9 cellular contexts compared by ENCODE assay signal in the genomic region with DNA sequence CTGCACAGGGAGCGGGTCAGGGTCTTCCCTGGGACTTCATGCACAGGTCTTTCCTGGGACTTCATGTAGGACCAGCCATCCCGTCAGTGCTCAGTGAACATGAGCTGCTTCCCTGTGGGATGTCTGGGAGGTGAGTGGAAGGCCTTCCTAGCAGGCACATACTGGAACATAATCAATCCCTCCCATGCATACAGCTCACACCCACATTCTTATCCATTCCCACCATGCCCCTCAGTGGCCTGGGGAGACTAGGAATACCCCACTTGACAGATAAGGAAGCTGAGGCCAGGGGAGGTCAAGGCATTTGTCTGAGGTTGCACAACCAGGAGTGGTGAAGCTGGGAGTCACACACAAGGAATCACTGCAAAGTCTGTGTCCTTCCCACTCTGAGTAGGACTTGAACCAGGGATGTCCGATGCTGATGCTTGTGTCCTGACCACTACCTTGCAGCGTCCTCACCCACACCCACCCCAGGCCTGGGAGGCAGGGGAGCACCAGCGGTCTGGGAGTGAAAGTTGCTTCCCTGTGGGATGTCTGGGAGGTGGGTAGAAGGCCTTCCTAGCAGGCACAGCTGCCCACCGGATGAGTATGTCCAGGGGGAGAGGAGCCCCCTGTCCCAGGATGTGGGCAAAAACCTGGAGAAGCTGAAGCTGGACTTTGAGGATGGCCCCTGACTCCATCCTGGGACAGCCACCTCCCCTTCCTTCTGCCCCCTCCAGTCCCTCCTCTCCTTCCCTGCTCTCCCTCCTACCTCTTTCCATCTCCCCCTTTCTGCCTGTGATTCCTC. TPM values are rescaled to one million over a fixed set of nuclear protein-coding genes. Genes with fewer than 3 reads are reported as not detected.
DNase-seq lines count a peak whose midpoint lies in the region; ATAC-seq and TF ChIP-seq lines count a peak whose summit lies in the region.
"Had no signal": no experiment of that assay in that cellular context is flagged by ENCODE, and none has a peak within 500 bp of the region (broad histone marks: within the 10 kb centered on the region; RNA-seq: fewer than 3 reads in every experiment).

No MANE protein-coding gene starts in this region.

- H3K36me3 Mint-ChIP-seq in dendritic cell treated with granulocyte-macrophage colony-stimulating factor and Interleukin-4, amounts not matched to agents 40 ng/mL and 50 ng/mL, for 4 days (ENCODE audit: low read depth) = peaks cover 7% of the 10 kb centered on the region
- H3K36me3 Mint-ChIP-seq in natural killer cell treated with Interleukin-12 subunit alpha and Interleukin-12 subunit beta and Interleukin-15 and Interleukin-18, amount 100 ng/mL, for 72 hours = peaks cover 25% of the 10 kb centered on the region

- peak overlapping the region; percentile 92 for H3K4me3 ChIP-seq in AG09309 (ENCODE audit: control insufficient read depth, low read depth, low read length)
- no peak overlapping the region for H3K4me3 ChIP-seq in KMS-11 (IDR thresholded peaks at IDR 0.05; ENCODE audit: insufficient read depth, low read depth, low read length)

- no peaks in the 10 kb centered on the region for H3K79me2 ChIP-seq in KMS-11 (ENCODE audit: insufficient read depth, low read depth)

- no peak for ATAC-seq in natural killer cell treated with Interleukin-12 subunit alpha and Interleukin-12 subunit beta and Interleukin-15 and Interleukin-18, amount 100 ng/mL, for 72 hours
- ATAC-seq in HG02938 (IDR thresholded peaks at IDR 0.05; ENCODE audit: unreplicated experiment) = no peak

- peaks cover 21% of the 10 kb centered on the region for H3K4me1 ChIP-seq in KMS-11 (ENCODE audit: low read depth, poor library complexity, severe bottlenecking)

- H3K27ac ChIP-seq in KMS-11 = no peak overlapping the region

- H3K36me3 ChIP-seq in KMS-11 (ENCODE audit: insufficient read depth) = no peaks in the 10 kb centered on the region

- H2AFZ ChIP-seq in KMS-11 (ENCODE audit: low read depth) = peak overlapping the region; percentile 92

- H4K20me1 ChIP-seq in KMS-11 (ENCODE audit: insufficient read depth) = no peaks in the 10 kb centered on the region

- peak overlapping the region; percentile 99 for H3K4me3 Mint-ChIP-seq in dendritic cell treated with granulocyte-macrophage colony-stimulating factor and Interleukin-4, amounts not matched to agents 40 ng/mL and 50 ng/mL, for 4 days
- peak overlapping the region; percentile 99 for H3K4me3 Mint-ChIP-seq in natural killer cell treated with Interleukin-12 subunit alpha and Interleukin-12 subunit beta and Interleukin-15 and Interleukin-18, amount 100 ng/mL, for 72 hours

- H3K4me1 Mint-ChIP-seq in dendritic cell treated with granulocyte-macrophage colony-stimulating factor and Interleukin-4, amounts not matched to agents 40 ng/mL and 50 ng/mL, for 4 days (ENCODE audit: low read depth) = peaks cover 66% of the 10 kb centered on the region
- peaks cover 54 to 64% of the 10 kb centered on the region in 2 donors for H3K4me1 Mint-ChIP-seq in natural killer cell treated with Interleukin-12 subunit alpha and Interleukin-12 subunit beta and Interleukin-15 and Interleukin-18, amount 100 ng/mL, for 72 hours (ENCODE audit: low read depth in 2 of 2)

- DNase-seq in AG09309 (ENCODE audit: low read depth) = no peak
- peak; percentile 51 for DNase-seq in natural killer cell treated with Interleukin-12 subunit alpha and Interleukin-12 subunit beta and Interleukin-15 and Interleukin-18, amount 100 ng/mL, for 72 hours (ENCODE audit: low spot score)
- DNase-seq in NCI-H2171 (lab: John Stamatoyannopoulos, UW) = no peak
- DNase-seq in NCI-H146 (lab: John Stamatoyannopoulos, UW) = no peak
- no peak for DNase-seq in activated gamma-delta T cell treated with Interleukin-2 at 50 U/mL for 16 hours

- H3K4me2 ChIP-seq in KMS-11 = peak overlapping the region; percentile 95

- no peak for TF ChIP-seq CTCF in AG09309 (IDR thresholded peaks at IDR 0.05; ENCODE audit: control insufficient read depth, insufficient read depth, low read depth, low read length, missing control alignments)
- TF ChIP-seq CTCF in KMS-11 (conservative IDR thresholded peaks at IDR 0.05; ENCODE audit: low read depth, low read length) = no peak

- no peaks in the 10 kb centered on the region for H3K27me3 ChIP-seq in KMS-11 (ENCODE audit: insufficient read depth, low read depth)

- H3K27me3 Mint-ChIP-seq in dendritic cell treated with granulocyte-macrophage colony-stimulating factor and Interleukin-4, amounts not matched to agents 40 ng/mL and 50 ng/mL, for 4 days = no peaks in the 10 kb centered on the region
- no peaks in the 10 kb centered on the region for H3K27me3 Mint-ChIP-seq in natural killer cell treated with Interleukin-12 subunit alpha and Interleukin-12 subunit beta and Interleukin-15 and Interleukin-18, amount 100 ng/mL, for 72 hours

- H3K27ac Mint-ChIP-seq in dendritic cell treated with granulocyte-macrophage colony-stimulating factor and Interleukin-4, amounts not matched to agents 40 ng/mL and 50 ng/mL, for 4 days = peak overlapping the region; percentile 97
- H3K27ac Mint-ChIP-seq in natural killer cell treated with Interleukin-12 subunit alpha and Interleukin-12 subunit beta and Interleukin-15 and Interleukin-18, amount 100 ng/mL, for 72 hours = peak overlapping the region; percentile 99

- H3K9ac ChIP-seq in KMS-11 = peak overlapping the region; percentile 71; the same call in 1 of the 2 replicates

- intact Hi-C loops in dendritic cell treated with granulocyte-macrophage colony-stimulating factor and Interleukin-4, amounts not matched to agents 40 ng/mL and 50 ng/mL, for 4 days (cut with micrococcal nuclease) = no loop called here

- no peaks in the 10 kb centered on the region for H3K9me3 Mint-ChIP-seq in dendritic cell treated with granulocyte-macrophage colony-stimulating factor and Interleukin-4, amounts not matched to agents 40 ng/mL and 50 ng/mL, for 4 days
- H3K9me3 Mint-ChIP-seq in natural killer cell treated with Interleukin-12 subunit alpha and Interleukin-12 subunit beta and Interleukin-15 and Interleukin-18, amount 100 ng/mL, for 72 hours = no peaks in the 10 kb centered on the region

RNA-seq across cellular contexts. Expression of a gene that starts 1.0 kb away (rescaled TPM):
- total RNA-seq in natural killer cell treated with Interleukin-12 subunit alpha and Interleukin-12 subunit beta and Interleukin-15 and Interleukin-18, amount 100 ng/mL, for 72 hours = 100 to 1,000 TPM; 190 to 316 TPM

RNA-seq across cellular contexts. Expression of a gene that starts 26.6 kb away (rescaled TPM):
- not detected for total RNA-seq in natural killer cell treated with Interleukin-12 subunit alpha and Interleukin-12 subunit beta and Interleukin-15 and Interleukin-18, amount 100 ng/mL, for 72 hours
- total RNA-seq: kidney epithelial cell had no signal

RNA-seq across cellular contexts. Expression of a gene that starts 56.4 kb away (rescaled TPM):
- 100 to 1,000 TPM; 127 to 141 TPM for total RNA-seq in natural killer cell treated with Interleukin-12 subunit alpha and Interleukin-12 subunit beta and Interleukin-15 and Interleukin-18, amount 100 ng/mL, for 72 hours
